Comparison of ENCODE assay signal across 33 cellular contexts in the genomic region with DNA sequence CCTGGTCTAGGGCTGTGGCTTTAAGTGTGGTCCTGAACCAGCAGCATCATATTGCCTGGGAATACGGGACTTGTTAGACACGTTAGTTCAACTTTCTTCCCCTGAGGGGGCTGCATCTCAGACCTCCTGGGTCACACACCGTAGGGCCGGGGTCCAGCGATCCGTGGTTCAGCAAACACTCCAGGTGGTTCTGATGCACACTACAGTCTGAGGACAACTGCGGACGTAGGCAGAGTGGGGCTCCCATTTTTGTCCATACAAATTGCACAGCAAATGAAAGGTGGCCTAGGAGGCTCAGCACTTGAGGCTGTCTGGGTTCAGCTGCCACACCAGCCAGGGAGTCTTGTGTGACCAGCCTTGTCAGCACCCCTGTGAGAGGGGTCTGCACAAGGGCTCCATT.
"Had no signal": no experiment of that assay in that cellular context is flagged by ENCODE, and none has a peak within 500 bp of the region (broad histone marks: within the 10 kb centered on the region; RNA-seq: fewer than 3 reads in every experiment).

No MANE protein-coding gene starts in this region.

- H3K4me3 ChIP-seq: MG63 had no signal

- H3K36me3 ChIP-seq: MG63 had no signal

- H3K4me2 ChIP-seq: KMS-11 had no signal

- H3K27me3 ChIP-seq: MG63 had no signal

- H3K27ac ChIP-seq: KMS-11 had no signal

- H3K9me3 ChIP-seq: MG63 had no signal

- H3K9ac ChIP-seq: KMS-11 had no signal

- DNase-seq: Karpas-422, Kasumi-1, KG1, MG63, MM.1S, NCI-H1048, NCI-H1092, NCI-H1092 treated with DMSO at 0.1 percent for 48 hours, NCI-H1105, NCI-H1105 treated with DMSO at 0.1 percent for 48 hours, NCI-H1417, NCI-H1417 treated with DMSO at 0.1 percent for 48 hours, NCI-H1436, NCI-H1436 treated with DMSO at 0.1 percent for 48 hours, NCI-H146, NCI-H1694, NCI-H1694 treated with DMSO at 0.1 percent for 48 hours, NCI-H187, NCI-H187 treated with DMSO at 0.1 percent for 48 hours, NCI-H1930, NCI-H2029, NCI-H2029 treated with DMSO at 0.1 percent for 48 hours, NCI-H2081, NCI-H2081 treated with DMSO at 0.1 percent for 48 hours, NCI-H2107, NCI-H2171, NCI-H2171 treated with DMSO at 0.1 percent for 48 hours, NCI-H2227 treated with DMSO at 0.1 percent for 48 hours, NCI-H226, NCI-H345, NCI-H446, NCI-H446 treated with DMSO at 0.1 percent for 48 hours had no signal
